2 cellular contexts compared by ENCODE assay signal in the genomic region with DNA sequence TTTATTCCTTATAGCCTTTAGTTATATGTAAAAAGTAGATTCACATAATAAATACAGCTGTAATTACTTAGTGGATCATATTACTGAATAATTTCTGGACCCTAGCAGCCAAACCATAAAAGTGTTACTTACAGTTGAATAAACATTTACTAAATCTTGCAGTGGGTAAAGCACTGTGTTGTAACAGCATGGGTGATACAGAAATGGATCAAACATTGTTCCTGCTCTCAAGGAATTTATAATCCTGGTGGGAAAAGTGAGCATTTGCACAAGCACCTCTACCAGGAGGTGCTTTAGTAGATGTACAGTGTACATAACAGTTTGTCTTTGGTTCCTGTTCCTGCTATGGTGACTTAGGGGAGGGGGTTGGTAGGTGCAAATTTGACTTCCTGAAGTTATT.
TF ChIP-seq lines count a peak whose summit lies in the region.

No MANE protein-coding gene starts in this region.

TF ChIP-seq in A549, 52 proteins besides CTCF, POLR2A, EP300 and RAD21:
- TF ChIP-seq KDM1A (IDR thresholded peaks at IDR 0.05; ENCODE audit: low read depth) (no peak), MAZ (IDR thresholded peaks at IDR 0.05; ENCODE audit: borderline replicate concordance, low read depth, low read length) (no peak), FOSL2 (IDR thresholded peaks at IDR 0.05) (no peak), FOSL2 (CRISPR knock-in tag; IDR thresholded peaks at IDR 0.05) (no peak), CEBPB (IDR thresholded peaks at IDR 0.05) (no peak)
- TF ChIP-seq, protein P1, sequence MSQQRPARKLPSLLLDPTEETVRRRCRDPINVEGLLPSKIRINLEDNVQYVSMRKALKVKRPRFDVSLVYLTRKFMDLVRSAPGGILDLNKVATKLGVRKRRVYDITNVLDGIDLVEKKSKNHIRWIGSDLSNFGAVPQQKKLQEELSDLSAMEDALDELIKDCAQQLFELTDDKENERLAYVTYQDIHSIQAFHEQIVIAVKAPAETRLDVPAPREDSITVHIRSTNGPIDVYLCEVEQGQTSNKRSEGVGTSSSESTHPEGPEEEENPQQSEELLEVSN (IDR thresholded peaks at IDR 0.05; ENCODE audit: borderline replicate concordance, low read depth): no peak

TF ChIP-seq in endothelial cell of umbilical vein, 7 proteins besides CTCF, POLR2A, EP300 and RAD21:
- no peak for TF ChIP-seq EZH2 (IDR thresholded peaks at IDR 0.05; ENCODE audit: borderline replicate concordance, low read depth, low read length, severe bottlenecking)
- TF ChIP-seq GATA2 (IDR thresholded peaks at IDR 0.05; ENCODE audit: insufficient read depth, insufficient read length, low read depth, low read length): no peak
- TF ChIP-seq, protein P2, sequence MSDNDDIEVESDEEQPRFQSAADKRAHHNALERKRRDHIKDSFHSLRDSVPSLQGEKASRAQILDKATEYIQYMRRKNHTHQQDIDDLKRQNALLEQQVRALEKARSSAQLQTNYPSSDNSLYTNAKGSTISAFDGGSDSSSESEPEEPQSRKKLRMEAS (IDR thresholded peaks at IDR 0.05; ENCODE audit: insufficient read depth, insufficient read length): no peak
- TF ChIP-seq POLR2AphosphoS5 (IDR thresholded peaks at IDR 0.05; ENCODE audit: insufficient read depth, low read depth, low read length): no peak
